In the genomic region with DNA sequence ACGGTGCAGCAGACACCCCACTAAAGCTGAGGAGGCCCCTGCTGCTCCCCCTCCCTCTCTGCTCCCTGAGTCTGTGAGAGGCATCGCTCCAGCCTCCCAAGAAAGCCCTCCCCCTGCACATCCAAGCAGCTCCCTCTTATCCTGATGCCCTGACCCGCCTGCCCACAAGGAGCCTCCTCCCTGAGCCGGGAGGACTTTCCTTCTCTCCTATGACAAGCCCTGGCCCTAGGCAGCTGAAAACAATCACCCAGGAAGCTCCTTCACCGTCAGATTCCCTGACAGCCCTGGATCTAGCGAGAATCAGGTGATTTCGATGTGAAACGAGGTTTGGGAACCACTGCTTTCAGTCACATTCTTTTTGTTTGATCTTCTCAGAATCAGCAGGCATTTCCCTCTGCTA, we compare ENCODE assay signal across 2 cellular contexts.
TF ChIP-seq lines count a peak whose summit lies in the region.

No MANE protein-coding gene starts in this region.

TF ChIP-seq in GM23338, 12 proteins besides CTCF, POLR2A, EP300 and RAD21:
- TF ChIP-seq JUNB (IDR thresholded peaks at IDR 0.05; ENCODE audit: unreplicated experiment) (no peak), ETS1 (IDR thresholded peaks at IDR 0.05) (no peak)
- TF ChIP-seq, protein P1, sequence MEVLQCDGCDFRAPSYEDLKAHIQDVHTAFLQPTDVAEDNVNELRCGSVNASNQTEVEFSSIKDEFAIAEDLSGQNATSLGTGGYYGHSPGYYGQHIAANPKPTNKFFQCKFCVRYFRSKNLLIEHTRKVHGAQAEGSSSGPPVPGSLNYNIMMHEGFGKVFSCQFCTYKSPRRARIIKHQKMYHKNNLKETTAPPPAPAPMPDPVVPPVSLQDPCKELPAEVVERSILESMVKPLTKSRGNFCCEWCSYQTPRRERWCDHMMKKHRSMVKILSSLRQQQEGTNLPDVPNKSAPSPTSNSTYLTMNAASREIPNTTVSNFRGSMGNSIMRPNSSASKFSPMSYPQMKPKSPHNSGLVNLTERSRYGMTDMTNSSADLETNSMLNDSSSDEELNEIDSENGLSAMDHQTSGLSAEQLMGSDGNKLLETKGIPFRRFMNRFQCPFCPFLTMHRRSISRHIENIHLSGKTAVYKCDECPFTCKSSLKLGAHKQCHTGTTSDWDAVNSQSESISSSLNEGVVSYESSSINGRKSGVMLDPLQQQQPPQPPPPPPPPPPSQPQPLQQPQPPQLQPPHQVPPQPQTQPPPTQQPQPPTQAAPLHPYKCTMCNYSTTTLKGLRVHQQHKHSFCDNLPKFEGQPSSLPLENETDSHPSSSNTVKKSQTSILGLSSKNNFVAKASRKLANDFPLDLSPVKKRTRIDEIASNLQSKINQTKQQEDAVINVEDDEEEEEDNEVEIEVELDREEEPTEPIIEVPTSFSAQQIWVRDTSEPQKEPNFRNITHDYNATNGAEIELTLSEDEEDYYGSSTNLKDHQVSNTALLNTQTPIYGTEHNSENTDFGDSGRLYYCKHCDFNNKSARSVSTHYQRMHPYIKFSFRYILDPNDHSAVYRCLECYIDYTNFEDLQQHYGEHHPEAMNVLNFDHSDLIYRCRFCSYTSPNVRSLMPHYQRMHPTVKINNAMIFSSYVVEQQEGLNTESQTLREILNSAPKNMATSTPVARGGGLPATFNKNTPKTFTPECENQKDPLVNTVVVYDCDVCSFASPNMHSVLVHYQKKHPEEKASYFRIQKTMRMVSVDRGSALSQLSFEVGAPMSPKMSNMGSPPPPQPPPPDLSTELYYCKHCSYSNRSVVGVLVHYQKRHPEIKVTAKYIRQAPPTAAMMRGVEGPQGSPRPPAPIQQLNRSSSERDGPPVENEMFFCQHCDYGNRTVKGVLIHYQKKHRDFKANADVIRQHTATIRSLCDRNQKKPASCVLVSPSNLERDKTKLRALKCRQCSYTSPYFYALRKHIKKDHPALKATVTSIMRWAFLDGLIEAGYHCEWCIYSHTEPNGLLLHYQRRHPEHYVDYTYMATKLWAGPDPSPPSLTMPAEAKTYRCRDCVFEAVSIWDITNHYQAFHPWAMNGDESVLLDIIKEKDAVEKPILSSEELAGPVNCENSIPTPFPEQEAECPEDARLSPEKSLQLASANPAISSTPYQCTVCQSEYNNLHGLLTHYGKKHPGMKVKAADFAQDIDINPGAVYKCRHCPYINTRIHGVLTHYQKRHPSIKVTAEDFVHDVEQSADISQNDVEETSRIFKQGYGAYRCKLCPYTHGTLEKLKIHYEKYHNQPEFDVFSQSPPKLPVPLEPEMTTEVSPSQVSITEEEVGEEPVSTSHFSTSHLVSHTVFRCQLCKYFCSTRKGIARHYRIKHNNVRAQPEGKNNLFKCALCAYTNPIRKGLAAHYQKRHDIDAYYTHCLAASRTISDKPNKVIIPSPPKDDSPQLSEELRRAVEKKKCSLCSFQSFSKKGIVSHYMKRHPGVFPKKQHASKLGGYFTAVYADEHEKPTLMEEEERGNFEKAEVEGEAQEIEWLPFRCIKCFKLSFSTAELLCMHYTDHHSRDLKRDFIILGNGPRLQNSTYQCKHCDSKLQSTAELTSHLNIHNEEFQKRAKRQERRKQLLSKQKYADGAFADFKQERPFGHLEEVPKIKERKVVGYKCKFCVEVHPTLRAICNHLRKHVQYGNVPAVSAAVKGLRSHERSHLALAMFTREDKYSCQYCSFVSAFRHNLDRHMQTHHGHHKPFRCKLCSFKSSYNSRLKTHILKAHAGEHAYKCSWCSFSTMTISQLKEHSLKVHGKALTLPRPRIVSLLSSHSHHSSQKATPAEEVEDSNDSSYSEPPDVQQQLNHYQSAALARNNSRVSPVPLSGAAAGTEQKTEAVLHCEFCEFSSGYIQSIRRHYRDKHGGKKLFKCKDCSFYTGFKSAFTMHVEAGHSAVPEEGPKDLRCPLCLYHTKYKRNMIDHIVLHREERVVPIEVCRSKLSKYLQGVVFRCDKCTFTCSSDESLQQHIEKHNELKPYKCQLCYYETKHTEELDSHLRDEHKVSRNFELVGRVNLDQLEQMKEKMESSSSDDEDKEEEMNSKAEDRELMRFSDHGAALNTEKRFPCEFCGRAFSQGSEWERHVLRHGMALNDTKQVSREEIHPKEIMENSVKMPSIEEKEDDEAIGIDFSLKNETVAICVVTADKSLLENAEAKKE (CRISPR knock-in tag; IDR thresholded peaks at IDR 0.05), result no peak
TF ChIP-seq in GM23338: peak in this region for 0.

TF ChIP-seq in WTC11, 78 proteins besides CTCF, POLR2A, EP300 and RAD21:
- TF ChIP-seq, protein P2, sequence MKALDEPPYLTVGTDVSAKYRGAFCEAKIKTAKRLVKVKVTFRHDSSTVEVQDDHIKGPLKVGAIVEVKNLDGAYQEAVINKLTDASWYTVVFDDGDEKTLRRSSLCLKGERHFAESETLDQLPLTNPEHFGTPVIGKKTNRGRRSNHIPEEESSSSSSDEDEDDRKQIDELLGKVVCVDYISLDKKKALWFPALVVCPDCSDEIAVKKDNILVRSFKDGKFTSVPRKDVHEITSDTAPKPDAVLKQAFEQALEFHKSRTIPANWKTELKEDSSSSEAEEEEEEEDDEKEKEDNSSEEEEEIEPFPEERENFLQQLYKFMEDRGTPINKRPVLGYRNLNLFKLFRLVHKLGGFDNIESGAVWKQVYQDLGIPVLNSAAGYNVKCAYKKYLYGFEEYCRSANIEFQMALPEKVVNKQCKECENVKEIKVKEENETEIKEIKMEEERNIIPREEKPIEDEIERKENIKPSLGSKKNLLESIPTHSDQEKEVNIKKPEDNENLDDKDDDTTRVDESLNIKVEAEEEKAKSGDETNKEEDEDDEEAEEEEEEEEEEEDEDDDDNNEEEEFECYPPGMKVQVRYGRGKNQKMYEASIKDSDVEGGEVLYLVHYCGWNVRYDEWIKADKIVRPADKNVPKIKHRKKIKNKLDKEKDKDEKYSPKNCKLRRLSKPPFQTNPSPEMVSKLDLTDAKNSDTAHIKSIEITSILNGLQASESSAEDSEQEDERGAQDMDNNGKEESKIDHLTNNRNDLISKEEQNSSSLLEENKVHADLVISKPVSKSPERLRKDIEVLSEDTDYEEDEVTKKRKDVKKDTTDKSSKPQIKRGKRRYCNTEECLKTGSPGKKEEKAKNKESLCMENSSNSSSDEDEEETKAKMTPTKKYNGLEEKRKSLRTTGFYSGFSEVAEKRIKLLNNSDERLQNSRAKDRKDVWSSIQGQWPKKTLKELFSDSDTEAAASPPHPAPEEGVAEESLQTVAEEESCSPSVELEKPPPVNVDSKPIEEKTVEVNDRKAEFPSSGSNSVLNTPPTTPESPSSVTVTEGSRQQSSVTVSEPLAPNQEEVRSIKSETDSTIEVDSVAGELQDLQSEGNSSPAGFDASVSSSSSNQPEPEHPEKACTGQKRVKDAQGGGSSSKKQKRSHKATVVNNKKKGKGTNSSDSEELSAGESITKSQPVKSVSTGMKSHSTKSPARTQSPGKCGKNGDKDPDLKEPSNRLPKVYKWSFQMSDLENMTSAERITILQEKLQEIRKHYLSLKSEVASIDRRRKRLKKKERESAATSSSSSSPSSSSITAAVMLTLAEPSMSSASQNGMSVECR (CRISPR knock-in tag; IDR thresholded peaks at IDR 0.05; ENCODE audit: borderline replicate concordance), result no peak
- TF ChIP-seq ATF1 (CRISPR knock-in tag; IDR thresholded peaks at IDR 0.05), result no peak
- TF ChIP-seq, protein P3, sequence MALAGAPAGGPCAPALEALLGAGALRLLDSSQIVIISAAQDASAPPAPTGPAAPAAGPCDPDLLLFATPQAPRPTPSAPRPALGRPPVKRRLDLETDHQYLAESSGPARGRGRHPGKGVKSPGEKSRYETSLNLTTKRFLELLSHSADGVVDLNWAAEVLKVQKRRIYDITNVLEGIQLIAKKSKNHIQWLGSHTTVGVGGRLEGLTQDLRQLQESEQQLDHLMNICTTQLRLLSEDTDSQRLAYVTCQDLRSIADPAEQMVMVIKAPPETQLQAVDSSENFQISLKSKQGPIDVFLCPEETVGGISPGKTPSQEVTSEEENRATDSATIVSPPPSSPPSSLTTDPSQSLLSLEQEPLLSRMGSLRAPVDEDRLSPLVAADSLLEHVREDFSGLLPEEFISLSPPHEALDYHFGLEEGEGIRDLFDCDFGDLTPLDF (CRISPR knock-in tag; IDR thresholded peaks at IDR 0.05), result no peak
- no peak for TF ChIP-seq NR2C2 (CRISPR knock-in tag; IDR thresholded peaks at IDR 0.05)
TF ChIP-seq in WTC11: peak in this region for 0.
